In the genomic region with DNA sequence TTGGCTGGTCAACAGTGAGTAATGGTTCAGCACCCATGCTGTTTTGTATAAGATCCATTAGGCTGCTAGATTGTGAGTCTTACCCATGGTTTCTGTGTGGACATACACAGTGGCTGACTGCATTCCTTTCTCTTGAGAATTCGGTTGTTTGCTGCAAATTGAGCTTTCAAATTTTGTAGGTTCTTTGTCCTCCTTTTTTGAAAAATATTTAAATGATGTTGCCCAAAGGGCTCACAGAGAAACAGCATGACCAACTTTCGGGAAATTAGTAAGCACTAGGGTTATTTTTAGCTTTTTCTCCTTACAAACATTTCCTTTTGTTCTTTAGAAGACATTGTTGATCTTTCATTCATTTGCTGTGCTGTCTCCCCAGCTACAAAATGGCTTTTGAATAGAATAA, we compare ENCODE assay signal across 13 cellular contexts.
DNase-seq lines count a peak whose midpoint lies in the region; ATAC-seq and TF ChIP-seq lines count a peak whose summit lies in the region.
"Had no signal": no experiment of that assay in that cellular context is flagged by ENCODE, and none has a peak within 500 bp of the region (broad histone marks: within the 10 kb centered on the region; RNA-seq: fewer than 3 reads in every experiment).

No MANE protein-coding gene starts in this region.

- H3K36me3 ChIP-seq in mammary epithelial cell (ENCODE audit: insufficient read depth, low read length): no peaks in the 10 kb centered on the region
- H3K36me3 ChIP-seq in breast epithelium: no peaks in the 10 kb centered on the region
- H3K36me3 ChIP-seq in tibial nerve: peaks cover 0 to 24% (median 0%) of the 10 kb centered on the region in 3 donors

- H3K9me3 ChIP-seq in mammary epithelial cell (replicated peaks; ENCODE audit: insufficient read depth, low read length) (no peaks in the 10 kb centered on the region), breast epithelium (no peaks in the 10 kb centered on the region), tibial nerve (no peaks in the 10 kb centered on the region)

- H3K4me2 ChIP-seq in mammary epithelial cell (ENCODE audit: insufficient read depth, low read depth, low read length): no peak overlapping the region

- no peak for ATAC-seq in T-cell (replicated peaks in 1 of 4)

- in situ Hi-C loops in mammary epithelial cell (cut with MboI; ENCODE audit: low sequenced_read_pairs in 2 of 2): no loop called here

- H3K4me1 ChIP-seq in mammary epithelial cell (ENCODE audit: insufficient read depth, low read length) (peaks cover 6% of the 10 kb centered on the region), breast epithelium (no peaks in the 10 kb centered on the region), tibial nerve (peaks cover 0 to 30% (median 12%) of the 10 kb centered on the region in 4 donors)

- POLR2A ChIA-PET in T-cell (lab: Charles Lee): no interaction called here

- no peaks in the 10 kb centered on the region for H3K79me2 ChIP-seq in mammary epithelial cell (ENCODE audit: insufficient read depth, low read length)

- WGBS in mammary epithelial cell (ENCODE audit: low coverage, missing lambda C conversion rate): 76% methylated on average over 2 of the region's 2 CpGs
- 36 to 40% methylated on average over 2 of the region's 2 CpGs for WGBS in tibial nerve, 2 donors

- no peak overlapping the region for H2AFZ ChIP-seq in mammary epithelial cell (ENCODE audit: low read depth, low read length)

- CTCF ChIA-PET in mammary epithelial cell (lab: Charles Lee; ENCODE audit: low non-redundant PET): no interaction called here
- CTCF ChIA-PET in T-cell (lab: Charles Lee): no interaction called here

- dilution Hi-C loops in mammary epithelial cell (cut with HindIII; ENCODE audit: low sequenced_read_pairs): no loop called here

- H3K4me1 Mint-ChIP-seq in T-cell: peaks cover 26 to 31% (median 28%) of the 10 kb centered on the region in 3 donors

- H3K9ac ChIP-seq in mammary epithelial cell (ENCODE audit: insufficient read depth, low read length): no peak overlapping the region

- TF ChIP-seq CTCF in mammary epithelial cell (conservative IDR thresholded peaks at IDR 0.05 in 1 of 2, IDR thresholded peaks at IDR 0.05 in 1 of 2; ENCODE audit: extremely low read depth in 1 of 2, insufficient read depth in 1 of 2, low read depth in 1 of 2, low read length in 2 of 2) (no peak), breast epithelium (IDR thresholded peaks at IDR 0.05) (no peak), tibial nerve (IDR thresholded peaks at IDR 0.05) (no peak)

- no peak overlapping the region for H3K4me3 ChIP-seq in mammary epithelial cell (replicated peaks in 1 of 3; ENCODE audit: insufficient read depth in 1 of 3, low read depth in 2 of 3, low read length in 3 of 3)
- no peak overlapping the region for H3K4me3 ChIP-seq in breast epithelium
- H3K4me3 ChIP-seq in tibial nerve: no peak overlapping the region

- H3K27me3 ChIP-seq in mammary epithelial cell (ENCODE audit: insufficient read depth, low read length) (no peaks in the 10 kb centered on the region), breast epithelium (no peaks in the 10 kb centered on the region), tibial nerve (no peaks in the 10 kb centered on the region)

- no peaks in the 10 kb centered on the region for H4K20me1 ChIP-seq in mammary epithelial cell (ENCODE audit: insufficient read depth, low read length)

- no peak for TF ChIP-seq POLR2A in breast epithelium (IDR thresholded peaks at IDR 0.05)
- TF ChIP-seq POLR2A in tibial nerve (IDR thresholded peaks at IDR 0.05): no peak

- H3K36me3 Mint-ChIP-seq in T-cell: peaks cover 14% of the 10 kb centered on the region

- no peaks in the 10 kb centered on the region for H3K27me3 Mint-ChIP-seq in T-cell
- H3K27me3 Mint-ChIP-seq: activated naive CD8-positive, alpha-beta T cell had no signal

- DNase-seq in mammary epithelial cell: peak; percentile 42
- no peak for DNase-seq in breast epithelium (ENCODE audit: low spot score in 2 of 2)
- peak in 2 of 61 donors; percentile 20 to 47 for DNase-seq in caudate nucleus (lab: John Stamatoyannopoulos, UW)
- peak; percentile 16 for DNase-seq in kidney tubule cell (ENCODE audit: low spot score)
- no peak for DNase-seq in tibial nerve (ENCODE audit: low spot score in 2 of 2)
- DNase-seq in activated naive CD4-positive, alpha-beta T cell (lab: John Stamatoyannopoulos, UW): no peak
- DNase-seq in NCI-H146 treated with DMSO at 0.1 percent for 48 hours (lab: John Stamatoyannopoulos, UW; ENCODE audit: unreplicated experiment): no peak
- DNase-seq in T-cell: no peak
- DNase-seq: 8988T, DMS153, trophoblast cell had no signal

- intact Hi-C loops in mammary epithelial cell (cut with micrococcal nuclease): no loop called here
- intact Hi-C loops in breast epithelium (cut with DNase I; ENCODE audit: low total_unique reads): no loop called here

- no peak overlapping the region for H3K4me3 Mint-ChIP-seq in T-cell
- H3K4me3 Mint-ChIP-seq: activated naive CD8-positive, alpha-beta T cell had no signal

- H3K27ac ChIP-seq in mammary epithelial cell (ENCODE audit: insufficient read depth, low read depth, low read length): no peak overlapping the region
- H3K27ac ChIP-seq in breast epithelium: no peak overlapping the region
- H3K27ac ChIP-seq in caudate nucleus (ENCODE audit: low read depth, low read length): peak overlapping the region; percentile 98
- H3K27ac ChIP-seq in tibial nerve: peak overlapping the region in 3 of 4 donors; percentile 31 to 91 (median 74)
- H3K27ac ChIP-seq: HL-60 had no signal

- TF ChIP-seq EP300 in tibial nerve (IDR thresholded peaks at IDR 0.05): peak; percentile 43 to 52

- no peak overlapping the region for H3K27ac Mint-ChIP-seq in T-cell
- H3K27ac Mint-ChIP-seq: activated naive CD8-positive, alpha-beta T cell had no signal

- BruUV-seq in mammary epithelial cell (replicated peaks; lab: Mats Ljungman, UMichigan): no TSS peak

- H3K9me3 Mint-ChIP-seq in T-cell: peaks cover 0 to 3% (median 2%) of the 10 kb centered on the region in 3 donors

Comparison
In these comparisons a context has a peak if more than half of its experiments do, and no peak if none do; other contexts are left out.
1. DNase-seq: peak in mammary epithelial cell (single experiment) and kidney tubule cell (single experiment); none in breast epithelium (0 of 2), tibial nerve (0 of 2), activated naive CD4-positive, alpha-beta T cell (0 of 4), NCI-H146 treated with DMSO at 0.1 percent for 48 hours (single experiment) and T-cell (0 of 34).
2. H3K27ac ChIP-seq: peak in caudate nucleus (single experiment) and tibial nerve (3 of 4); none in mammary epithelial cell (single experiment) and breast epithelium (0 of 2).